ENCODE assay signal across 9 cellular contexts in genomic region chr9:6598249-6598725, GRCh38. TPM values are rescaled to one million over a fixed set of nuclear protein-coding genes. Genes with fewer than 3 reads are reported as not detected.
DNase-seq lines count a peak whose midpoint lies in the region; ATAC-seq and TF ChIP-seq lines count a peak whose summit lies in the region.
"Had no signal": no experiment of that assay in that cellular context is flagged by ENCODE, and none has a peak within 500 bp of the region (broad histone marks: within the 10 kb centered on the region; RNA-seq: fewer than 3 reads in every experiment).

No MANE protein-coding gene starts in this region.

- ATAC-seq in natural killer cell treated with Interleukin-12 subunit alpha and Interleukin-12 subunit beta and Interleukin-15 and Interleukin-18, amount 100 ng/mL, for 72 hours, result peak; percentile 70 to 91
- ATAC-seq in natural killer cell, result no peak
- peak; percentile 96 for ATAC-seq in HG02678 (IDR thresholded peaks at IDR 0.05; ENCODE audit: unreplicated experiment)
- peak; percentile 78 for ATAC-seq in stimulated activated naive CD8-positive, alpha-beta T cell treated with anti-CD3 and anti-CD28 coated beads, Interleukin-15, Interleukin-2, amounts not matched to agents 100 U/mL and 50 U/mL, for 24 hours
- no peak for ATAC-seq in SK-N-SH treated with all-trans-retinoic acid at 6 μM for 48 hours

- no peak overlapping the region for H3K4me3 ChIP-seq in H7 (ENCODE audit: insufficient read depth, low read depth, low read length)
- H3K4me3 ChIP-seq: left ventricle myocardium inferior had no signal

- peaks cover 23% of the 10 kb centered on the region for H3K36me3 ChIP-seq in H7 (replicated peaks; ENCODE audit: control insufficient read depth, insufficient read depth, low read length)
- H3K36me3 ChIP-seq: left ventricle myocardium inferior had no signal

- TF ChIP-seq CTCF in natural killer cell (IDR thresholded peaks at IDR 0.05), result no peak

- H3K27ac Mint-ChIP-seq in natural killer cell treated with Interleukin-12 subunit alpha and Interleukin-12 subunit beta and Interleukin-15 and Interleukin-18, amount 100 ng/mL, for 72 hours, result peak overlapping the region in 1 of 2 donors; percentile 77
- no peak overlapping the region for H3K27ac Mint-ChIP-seq in natural killer cell

- no peaks in the 10 kb centered on the region for H3K36me3 Mint-ChIP-seq in natural killer cell treated with Interleukin-12 subunit alpha and Interleukin-12 subunit beta and Interleukin-15 and Interleukin-18, amount 100 ng/mL, for 72 hours
- no peaks in the 10 kb centered on the region for H3K36me3 Mint-ChIP-seq in natural killer cell

- DNase-seq in natural killer cell treated with Interleukin-12 subunit alpha and Interleukin-12 subunit beta and Interleukin-15 and Interleukin-18, amount 100 ng/mL, for 72 hours (ENCODE audit: low spot score), result no peak
- no peak for DNase-seq in natural killer cell
- DNase-seq in LHCN-M2 (ENCODE audit: low read depth), result peak; percentile 51
- no peak for DNase-seq in stimulated activated naive CD8-positive, alpha-beta T cell treated with anti-CD3 and anti-CD28 coated beads, Interleukin-15, Interleukin-2, amounts not matched to agents 100 U/mL and 50 U/mL, for 24 hours
- DNase-seq in SKM-1 (lab: John Stamatoyannopoulos, UW; ENCODE audit: unreplicated experiment), result no peak
- no peak for DNase-seq in H7
- DNase-seq: left ventricle myocardium inferior had no signal

- H3K4me1 Mint-ChIP-seq in natural killer cell treated with Interleukin-12 subunit alpha and Interleukin-12 subunit beta and Interleukin-15 and Interleukin-18, amount 100 ng/mL, for 72 hours (ENCODE audit: low read depth in 2 of 2), result peaks cover 2 to 8% of the 10 kb centered on the region in 2 donors
- no peaks in the 10 kb centered on the region for H3K4me1 Mint-ChIP-seq in natural killer cell

- peaks cover 0 to 2% of the 10 kb centered on the region in 2 donors for H3K27me3 Mint-ChIP-seq in natural killer cell treated with Interleukin-12 subunit alpha and Interleukin-12 subunit beta and Interleukin-15 and Interleukin-18, amount 100 ng/mL, for 72 hours
- H3K27me3 Mint-ChIP-seq in natural killer cell (ENCODE audit: low read depth in 2 of 2), result no peaks in the 10 kb centered on the region

- H3K27me3 ChIP-seq in H7 (ENCODE audit: control insufficient read depth, insufficient read depth, low read length), result no peaks in the 10 kb centered on the region

- H3K9me3 Mint-ChIP-seq in natural killer cell treated with Interleukin-12 subunit alpha and Interleukin-12 subunit beta and Interleukin-15 and Interleukin-18, amount 100 ng/mL, for 72 hours, result no peaks in the 10 kb centered on the region
- no peaks in the 10 kb centered on the region for H3K9me3 Mint-ChIP-seq in natural killer cell

- intact Hi-C loops in natural killer cell (cut with micrococcal nuclease), result no loop called here

- H3K4me3 Mint-ChIP-seq in natural killer cell treated with Interleukin-12 subunit alpha and Interleukin-12 subunit beta and Interleukin-15 and Interleukin-18, amount 100 ng/mL, for 72 hours, result peak overlapping the region; percentile 63
- no peak overlapping the region for H3K4me3 Mint-ChIP-seq in natural killer cell

TF ChIP-seq in SK-N-SH treated with all-trans-retinoic acid at 6 μM for 48 hours, 23 proteins besides CTCF, POLR2A, EP300 and RAD21:
- no peak for TF ChIP-seq ESRRG (CRISPR knock-in tag; IDR thresholded peaks at IDR 0.05)
- no peak for TF ChIP-seq ZNF8 (CRISPR knock-in tag; IDR thresholded peaks at IDR 0.05)
- TF ChIP-seq CSDC2 (CRISPR knock-in tag; IDR thresholded peaks at IDR 0.05), result no peak
- TF ChIP-seq ZFP3 (CRISPR knock-in tag; IDR thresholded peaks at IDR 0.05), result no peak
- TF ChIP-seq BACH2 (CRISPR knock-in tag; IDR thresholded peaks at IDR 0.05; ENCODE audit: borderline replicate concordance), result no peak
- TF ChIP-seq ZNF565 (CRISPR knock-in tag; conservative IDR thresholded peaks at IDR 0.05; ENCODE audit: low read depth), result no peak
- no peak for TF ChIP-seq RARB (CRISPR knock-in tag; IDR thresholded peaks at IDR 0.05)
- no peak for TF ChIP-seq CREB5 (CRISPR knock-in tag; IDR thresholded peaks at IDR 0.05; ENCODE audit: low read depth)
- TF ChIP-seq PATZ1 (CRISPR knock-in tag; IDR thresholded peaks at IDR 0.05; ENCODE audit: borderline replicate concordance), result no peak
- TF ChIP-seq GLIS3 (CRISPR knock-in tag; IDR thresholded peaks at IDR 0.05), result no peak
- TF ChIP-seq ARNTL (CRISPR knock-in tag; IDR thresholded peaks at IDR 0.05; ENCODE audit: borderline replicate concordance, low read depth), result no peak
- no peak for TF ChIP-seq ISL1 (CRISPR knock-in tag; IDR thresholded peaks at IDR 0.05)
- no peak for TF ChIP-seq SNAI2 (CRISPR knock-in tag; IDR thresholded peaks at IDR 0.05)
- no peak for TF ChIP-seq ZNF70 (CRISPR knock-in tag; IDR thresholded peaks at IDR 0.05)
- no peak for TF ChIP-seq PPARA (CRISPR knock-in tag; IDR thresholded peaks at IDR 0.05; ENCODE audit: borderline replicate concordance)
- TF ChIP-seq ZC3H10 (CRISPR knock-in tag; IDR thresholded peaks at IDR 0.05), result no peak
- TF ChIP-seq POU6F1 (CRISPR knock-in tag; IDR thresholded peaks at IDR 0.05; ENCODE audit: borderline replicate concordance, low read depth), result no peak
- no peak for TF ChIP-seq TSHZ2 (CRISPR knock-in tag; IDR thresholded peaks at IDR 0.05)
- TF ChIP-seq OSR1 (CRISPR knock-in tag; IDR thresholded peaks at IDR 0.05), result no peak
TF ChIP-seq in SK-N-SH treated with all-trans-retinoic acid at 6 μM for 48 hours: peak in this region for 0.

RNA-seq across cellular contexts. Expression of gene GLDC, which starts 47.2 kb away (rescaled TPM):
- total RNA-seq in natural killer cell treated with Interleukin-12 subunit alpha and Interleukin-12 subunit beta and Interleukin-15 and Interleukin-18, amount 100 ng/mL, for 72 hours, result 10 to 100 TPM in 1 of 2 donors, 1 to 10 TPM in 1; 1.4 to 15.2 TPM
- 1 to 10 TPM in 2 of 3 donors, not detected in 1; 1.3 to 4.6 TPM for total RNA-seq in natural killer cell
- 2.1 and 2.8 TPM in 2 replicates for total RNA-seq in LHCN-M2 (2014; rRNA removed)
- 0.40 TPM for polyA plus RNA-seq in LHCN-M2 (2012)
- 66.8 and 76.7 TPM in 2 replicates for total RNA-seq in H7 (2014; rRNA removed; shearing (Covaris generic))
- total RNA-seq: left ventricle myocardium inferior had no signal

Comparison
In these comparisons a context has a peak if more than half of its experiments do, and no peak if none do; other contexts are left out.
1. ATAC-seq: peak in natural killer cell treated with Interleukin-12 subunit alpha and Interleukin-12 subunit beta and Interleukin-15 and Interleukin-18, amount 100 ng/mL, for 72 hours (2 of 2), HG02678 (single experiment) and stimulated activated naive CD8-positive, alpha-beta T cell treated with anti-CD3 and anti-CD28 coated beads, Interleukin-15, Interleukin-2, amounts not matched to agents 100 U/mL and 50 U/mL, for 24 hours (single experiment); none in natural killer cell (0 of 3) and SK-N-SH treated with all-trans-retinoic acid at 6 μM for 48 hours (single experiment).